ENCODE assay signal across 9 cellular contexts in the genomic region with DNA sequence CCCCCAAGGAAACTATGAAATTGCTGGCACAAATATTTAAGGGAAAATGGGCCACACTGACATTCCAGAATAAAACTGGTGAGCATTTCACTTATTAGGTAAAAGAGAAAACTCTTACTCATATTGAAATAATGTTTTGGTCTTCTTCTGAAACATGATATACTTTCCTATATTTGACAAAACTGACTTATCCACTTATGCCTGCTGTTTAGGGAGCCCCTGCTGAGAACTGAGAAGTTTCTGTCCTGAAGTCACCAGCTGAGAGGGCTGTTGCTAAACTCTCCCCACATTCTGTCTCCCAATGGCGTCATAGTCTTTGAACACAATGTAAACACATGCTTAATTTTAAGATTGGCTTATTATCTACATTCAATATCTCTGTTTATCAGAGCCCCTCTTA. TPM values are rescaled to one million over a fixed set of nuclear protein-coding genes. Genes with fewer than 3 reads are reported as not detected.
A peak's percentile ranks its signal among the peaks of the same experiment; 100 is the strongest.
DNase-seq lines count a peak whose midpoint lies in the region; ATAC-seq and TF ChIP-seq lines count a peak whose summit lies in the region.
"Had no signal": no experiment of that assay in that cellular context is flagged by ENCODE, and none has a peak within 500 bp of the region (broad histone marks: within the 10 kb centered on the region; RNA-seq: fewer than 3 reads in every experiment).

No MANE protein-coding gene starts in this region.

- no peaks in the 10 kb centered on the region for H3F3A ChIP-seq in PC-9 (ENCODE audit: insufficient read depth, low read depth)

- H3K4me3 Mint-ChIP-seq in Caco-2 (ENCODE audit: unreplicated experiment): no peak overlapping the region

- H3K9me3 Mint-ChIP-seq in Caco-2 (ENCODE audit: unreplicated experiment): no peaks in the 10 kb centered on the region

- H3K4me1 ChIP-seq in PC-9 (replicated peaks; ENCODE audit: insufficient read depth) (peaks cover 17% of the 10 kb centered on the region; the same call in 1 of the 2 replicates), Caco-2 (no peaks in the 10 kb centered on the region)

- POLR2A ChIA-PET in PC-9 (lab: Charles Lee; ENCODE audit: unreplicated experiment): no interaction called here
- POLR2A ChIA-PET in Caco-2 (lab: Charles Lee): no interaction called here

- no peak for ATAC-seq in HG03439 (IDR thresholded peaks at IDR 0.05; ENCODE audit: unreplicated experiment)

- H3K27me3 ChIP-seq in PC-9 (ENCODE audit: insufficient read depth, low read depth) (no peaks in the 10 kb centered on the region), Caco-2 (replicated peaks; ENCODE audit: control insufficient read depth, insufficient read depth, low read length) (no peaks in the 10 kb centered on the region)

- intact Hi-C loops in PC-9 (cut with micrococcal nuclease; ENCODE audit: unreplicated experiment) (loop anchor here (5.0 kb wide), 1 partner anchor 92 kb away; no protein-coding TSS in a partner anchor), Caco-2 (cut with micrococcal nuclease; ENCODE audit: unreplicated experiment) (no loop called here)

- no peaks in the 10 kb centered on the region for H3K36me3 Mint-ChIP-seq in Caco-2 (ENCODE audit: insufficient read depth, unreplicated experiment)

- H3K9me3 ChIP-seq in PC-9 (ENCODE audit: insufficient read depth, low read depth): no peaks in the 10 kb centered on the region
- H3K9me3 ChIP-seq in Caco-2: no peaks in the 10 kb centered on the region

- no peak overlapping the region for H2AFZ ChIP-seq in PC-9

- H3K27me3 Mint-ChIP-seq in Caco-2 (ENCODE audit: insufficient read depth, unreplicated experiment): peaks cover 3% of the 10 kb centered on the region

- H3K27ac Mint-ChIP-seq in Caco-2 (ENCODE audit: unreplicated experiment): no peak overlapping the region

- no peaks in the 10 kb centered on the region for H3K79me2 ChIP-seq in PC-9 (ENCODE audit: low read depth)

- DNase-seq in AG10803 (ENCODE audit: low read depth) (peak; percentile 3), HCEC 1CT (peak; percentile 14), PC-9 (peak in 1 of 2 experiments; percentile 65), fibroblast of the conjunctiva (ENCODE audit: low read depth) (peak; percentile 64), C1 segment of cervical spinal cord (lab: John Stamatoyannopoulos, UW) (no peak), Caco-2 (no peak), coronary artery (ENCODE audit: low spot score) (no peak)
- DNase-seq: NCI-H1436 treated with DMSO at 0.1 percent for 48 hours had no signal

- CTCF ChIA-PET in PC-9 (lab: Charles Lee) (no interaction called here), Caco-2 (lab: Charles Lee) (interaction anchor here (0.6 kb wide), 1 partner anchor 9 kb away, joined by 3 read pairs; no protein-coding TSS in a partner anchor)

- TF ChIP-seq CTCF in AG10803 (conservative IDR thresholded peaks at IDR 0.05; ENCODE audit: low read length) (no peak), PC-9 (conservative IDR thresholded peaks at IDR 0.05) (no peak), Caco-2 (IDR thresholded peaks at IDR 0.05; ENCODE audit: insufficient read depth in 1 of 2, low read depth in 1 of 2, low read length in 1 of 2, severe bottlenecking in 1 of 2, unreplicated experiment in 1 of 2) (no peak), coronary artery (IDR thresholded peaks at IDR 0.05) (no peak)

- BruUV-seq in PC-9 (replicated peaks; lab: Mats Ljungman, UMichigan): no TSS peak
- no TSS peak for BruUV-seq in Caco-2 (replicated peaks; lab: Mats Ljungman, UMichigan)

- H3K4me2 ChIP-seq in PC-9: no peak overlapping the region

- H3K36me3 ChIP-seq in PC-9 (ENCODE audit: low read depth) (no peaks in the 10 kb centered on the region), Caco-2 (ENCODE audit: control insufficient read depth, insufficient read depth, low read length) (no peaks in the 10 kb centered on the region)

- H3K4me1 Mint-ChIP-seq in Caco-2 (ENCODE audit: low read depth, unreplicated experiment): no peaks in the 10 kb centered on the region

- H4K20me1 ChIP-seq in PC-9 (ENCODE audit: insufficient read depth): no peaks in the 10 kb centered on the region

- H3K9me2 ChIP-seq in PC-9 (ENCODE audit: insufficient read depth): no peaks in the 10 kb centered on the region

- H3K27ac ChIP-seq in PC-9: peak overlapping the region; percentile 0; the same call in 1 of the 2 replicates
- no peak overlapping the region for H3K27ac ChIP-seq in coronary artery

- H3K4me3 ChIP-seq in AG10803 (ENCODE audit: low read length): no peak overlapping the region
- no peak overlapping the region for H3K4me3 ChIP-seq in PC-9
- no peak overlapping the region for H3K4me3 ChIP-seq in Caco-2 (ENCODE audit: low read depth, low read length)
- H3K4me3 ChIP-seq in coronary artery: no peak overlapping the region

RNA-seq across cellular contexts. Expression of a gene that starts 46.8 kb away (rescaled TPM):
- total RNA-seq in PC-9 (2021) (not detected in 2 replicates), Caco-2 (2022) (not detected in 2 replicates)

Comparison
In these comparisons a context has a peak if more than half of its experiments do, and no peak if none do; other contexts are left out.
1. DNase-seq: peak in AG10803 (single experiment), HCEC 1CT (single experiment) and fibroblast of the conjunctiva (single experiment); none in C1 segment of cervical spinal cord (0 of 14), Caco-2 (0 of 2) and coronary artery (single experiment).